19 cellular contexts compared by ENCODE assay signal in genomic region chr1:81619156-81619555, GRCh38.
DNase-seq lines count a peak whose midpoint lies in the region; ATAC-seq and TF ChIP-seq lines count a peak whose summit lies in the region.
"Had no signal": no experiment of that assay in that cellular context is flagged by ENCODE, and none has a peak within 500 bp of the region (broad histone marks: within the 10 kb centered on the region; RNA-seq: fewer than 3 reads in every experiment).

No MANE protein-coding gene starts in this region.

- H3K36me3 Mint-ChIP-seq in WTC11 (peaks cover 15% of the 10 kb centered on the region), neural progenitor cell (peaks cover 16% of the 10 kb centered on the region)
- H3K36me3 Mint-ChIP-seq: CD14-positive monocyte; CD4-positive, alpha-beta memory T cell had no signal

- H3K4me1 Mint-ChIP-seq in WTC11 (peaks cover 5% of the 10 kb centered on the region), neural progenitor cell (peaks cover 28% of the 10 kb centered on the region)
- H3K4me1 Mint-ChIP-seq: CD4-positive, alpha-beta memory T cell had no signal

- no peaks in the 10 kb centered on the region for H3K36me3 ChIP-seq in neural progenitor cell
- H3K36me3 ChIP-seq: BLaER1 had no signal

- no peaks in the 10 kb centered on the region for H4K20me1 ChIP-seq in neural progenitor cell (ENCODE audit: low read depth)
- H4K20me1 ChIP-seq: BLaER1 had no signal

- H3K4me3 ChIP-seq in neural progenitor cell: no peak overlapping the region
- H3K4me3 ChIP-seq: BLaER1 had no signal

- H3K4me3 Mint-ChIP-seq in WTC11 (no peak overlapping the region), neural progenitor cell (no peak overlapping the region)
- H3K4me3 Mint-ChIP-seq: CD14-positive monocyte; CD4-positive, alpha-beta memory T cell; HFFc6 had no signal

- peak; percentile 30; the same call in 1 of the 2 replicates for ATAC-seq in WTC11
- ATAC-seq: HCT116 had no signal

- no peak overlapping the region for H3K27ac ChIP-seq in neural progenitor cell
- H3K27ac ChIP-seq: BLaER1, HL-60 had no signal

- no peaks in the 10 kb centered on the region for H3F3A ChIP-seq in neural progenitor cell (ENCODE audit: low read depth)

- TF ChIP-seq CTCF in WTC11 (IDR thresholded peaks at IDR 0.05) (no peak), neural progenitor cell (IDR thresholded peaks at IDR 0.05) (no peak)

- POLR2A ChIA-PET in WTC11 (lab: Charles Lee): no interaction called here

- CTCF ChIA-PET in WTC11 (lab: Charles Lee): no interaction called here

- no peaks in the 10 kb centered on the region for H3K79me2 ChIP-seq in neural progenitor cell (ENCODE audit: low read depth)

- H3K9me3 Mint-ChIP-seq in WTC11 (peaks cover 20% of the 10 kb centered on the region), neural progenitor cell (peaks cover 22% of the 10 kb centered on the region)
- H3K9me3 Mint-ChIP-seq: HFFc6 had no signal

- H3K27me3 Mint-ChIP-seq in WTC11 (ENCODE audit: low read depth): peaks cover under 1% of the 10 kb centered on the region; the same call in 1 of the 2 replicates
- peaks cover 6% of the 10 kb centered on the region for H3K27me3 Mint-ChIP-seq in neural progenitor cell (ENCODE audit: insufficient read depth, low read depth)
- H3K27me3 Mint-ChIP-seq: CD4-positive, alpha-beta memory T cell had no signal

- H3K9ac ChIP-seq in neural progenitor cell: no peak overlapping the region
- H3K9ac ChIP-seq: BLaER1 had no signal

- DNase-seq in NCI-H748 (lab: John Stamatoyannopoulos, UW; ENCODE audit: unreplicated experiment) (peak; percentile 22), NCI-H748 treated with DMSO at 0.1 percent for 48 hours (lab: John Stamatoyannopoulos, UW) (no peak), WTC11 (ENCODE audit: low spot score) (no peak), neural progenitor cell (ENCODE audit: low spot score) (peak; percentile 54), kidney tubule cell (ENCODE audit: low spot score) (no peak), HUDEP-2 (lab: John Stamatoyannopoulos, UW; ENCODE audit: unreplicated experiment in 76 of 76) (no peak), middle frontal gyrus (ENCODE audit: extremely low spot score, low spot score) (no peak)
- DNase-seq: 8988T; CD4-positive, alpha-beta memory T cell; DMS153; DMS79; GF-D8; GOT3; H7; HFFc6 had no signal

- H2AFZ ChIP-seq in neural progenitor cell (replicated peaks): no peak overlapping the region

- no peaks in the 10 kb centered on the region for H3K9me3 ChIP-seq in neural progenitor cell (ENCODE audit: low read depth)

- peak overlapping the region; percentile 16 for H3K4me2 ChIP-seq in neural progenitor cell
- H3K4me2 ChIP-seq: BLaER1 had no signal

- no peaks in the 10 kb centered on the region for H3K27me3 ChIP-seq in neural progenitor cell
- H3K27me3 ChIP-seq: BLaER1 had no signal

- H3K27ac Mint-ChIP-seq in WTC11 (no peak overlapping the region), neural progenitor cell (no peak overlapping the region)
- H3K27ac Mint-ChIP-seq: CD14-positive monocyte; CD4-positive, alpha-beta memory T cell; HFFc6 had no signal

- H3K4me1 ChIP-seq in neural progenitor cell: peaks cover 17% of the 10 kb centered on the region
- H3K4me1 ChIP-seq: BLaER1 had no signal

TF ChIP-seq in WTC11, 78 proteins besides CTCF, POLR2A, EP300 and RAD21:
- TF ChIP-seq ERG (CRISPR knock-in tag; IDR thresholded peaks at IDR 0.05): no peak
- no peak for TF ChIP-seq ZNF416 (CRISPR knock-in tag; IDR thresholded peaks at IDR 0.05)
- no peak for TF ChIP-seq JUN (CRISPR knock-in tag; IDR thresholded peaks at IDR 0.05)
- no peak for TF ChIP-seq NR3C1 (CRISPR knock-in tag; conservative IDR thresholded peaks at IDR 0.05; ENCODE audit: low read depth)
- TF ChIP-seq SMAD4 (CRISPR knock-in tag; IDR thresholded peaks at IDR 0.05): no peak
- TF ChIP-seq TP53 (CRISPR knock-in tag; IDR thresholded peaks at IDR 0.05): no peak

Comparison
In these comparisons a context has a peak if more than half of its experiments do, and no peak if none do; other contexts are left out.
1. DNase-seq: peak in NCI-H748 (single experiment) and neural progenitor cell (single experiment); none in NCI-H748 treated with DMSO at 0.1 percent for 48 hours (single experiment), WTC11 (single experiment), kidney tubule cell (single experiment), HUDEP-2 (0 of 76) and middle frontal gyrus (single experiment).